In the genomic region with DNA sequence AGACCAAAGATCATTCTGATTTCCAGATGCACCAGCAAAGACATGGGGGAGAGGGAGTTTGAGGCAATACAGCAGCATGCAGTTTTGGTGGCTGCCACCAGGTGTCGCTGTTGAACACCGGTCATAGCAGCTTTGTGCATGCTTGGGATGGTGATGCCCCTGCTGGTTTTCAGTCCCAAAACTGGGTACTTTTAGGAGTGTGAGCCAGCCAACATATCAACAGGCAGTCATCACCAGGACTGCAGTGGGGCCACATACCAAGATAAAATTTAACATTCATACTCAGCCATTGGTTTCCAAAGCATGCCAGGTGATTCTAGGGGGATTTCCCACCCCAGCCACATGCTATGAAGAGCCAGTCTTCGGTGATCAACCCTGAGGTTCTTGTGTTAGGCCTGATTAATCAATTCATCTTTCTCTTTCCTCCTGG, we compare ENCODE assay signal across 8 cellular contexts.
DNase-seq lines count a peak whose midpoint lies in the region; ATAC-seq lines count a peak whose summit lies in the region.

No MANE protein-coding gene starts in this region.

- no peak for ATAC-seq in HG02571 (IDR thresholded peaks at IDR 0.05; ENCODE audit: unreplicated experiment)

- no peak overlapping the region for H3K18ac ChIP-seq in mesendoderm (ENCODE audit: low read length)

- H3K9ac ChIP-seq in mesendoderm (ENCODE audit: low read length), result no peak overlapping the region

- no peaks in the 10 kb centered on the region for H3K4me1 ChIP-seq in mesendoderm (ENCODE audit: control insufficient read depth, low read depth, low read length)

- no peak overlapping the region for H2BK15ac ChIP-seq in mesendoderm (replicated peaks; ENCODE audit: low read depth)

- H4K8ac ChIP-seq in mesendoderm (ENCODE audit: low read depth, low read length), result no peak overlapping the region

- intact Hi-C loops in activated naive CD4-positive, alpha-beta T cell treated with anti-CD3 and anti-CD28 coated beads for 36 hours (cut with micrococcal nuclease), result no loop called here

- H3K27me3 Mint-ChIP-seq in activated naive CD4-positive, alpha-beta T cell treated with anti-CD3 and anti-CD28 coated beads for 36 hours (ENCODE audit: low read depth), result no peaks in the 10 kb centered on the region

- in situ Hi-C loops in KBM-7 (cut with MboI; ENCODE audit: low pct_unique_long_range_greater_than_20kb, low sequenced_read_pairs), result no loop called here

- H3K79me2 ChIP-seq in mesendoderm (ENCODE audit: control insufficient read depth, insufficient read depth, low read length), result no peaks in the 10 kb centered on the region

- H3K23ac ChIP-seq in mesendoderm (ENCODE audit: low read length), result no peak overlapping the region

- no peak overlapping the region for H4K5ac ChIP-seq in mesendoderm (ENCODE audit: low read length)

- no peak overlapping the region for H3K4me3 Mint-ChIP-seq in activated naive CD4-positive, alpha-beta T cell treated with anti-CD3 and anti-CD28 coated beads for 36 hours

- H3K27ac ChIP-seq in mesendoderm (ENCODE audit: low read depth, low read length), result no peak overlapping the region

- no peak overlapping the region for H3K27ac Mint-ChIP-seq in activated naive CD4-positive, alpha-beta T cell treated with anti-CD3 and anti-CD28 coated beads for 36 hours

- H2AK5ac ChIP-seq in mesendoderm (ENCODE audit: low read length), result no peak overlapping the region

- no peaks in the 10 kb centered on the region for H3K79me1 ChIP-seq in mesendoderm (ENCODE audit: low read length)

- H3K36me3 Mint-ChIP-seq in activated naive CD4-positive, alpha-beta T cell treated with anti-CD3 and anti-CD28 coated beads for 36 hours (ENCODE audit: low read depth), result peaks cover 11% of the 10 kb centered on the region

- H3K4me1 Mint-ChIP-seq in activated naive CD4-positive, alpha-beta T cell treated with anti-CD3 and anti-CD28 coated beads for 36 hours (ENCODE audit: low read depth), result peaks cover 4% of the 10 kb centered on the region

- DNase-seq in COLO668 (lab: John Stamatoyannopoulos, UW; ENCODE audit: unreplicated experiment), result peak; percentile 23
- DNase-seq in KBM-7, result peak; percentile 67
- DNase-seq in activated naive CD4-positive, alpha-beta T cell treated with anti-CD3 and anti-CD28 coated beads for 36 hours, result peak; percentile 64
- DNase-seq in mesendoderm, result peak; percentile 78
- no peak for DNase-seq in GF-D8 (lab: John Stamatoyannopoulos, UW)
- no peak for DNase-seq in NCI-H1092 treated with DMSO at 0.1 percent for 48 hours (lab: John Stamatoyannopoulos, UW)
- DNase-seq in cortex of kidney (lab: John Stamatoyannopoulos, UW), result no peak

- no CpG with 5 or more reads among the region's 3 CpGs for WGBS in mesendoderm (ENCODE audit: extremely low coverage, insufficient coverage, low lambda C conversion rate)

- no peak overlapping the region for H3K4me2 ChIP-seq in mesendoderm (ENCODE audit: low read length)

- H3K56ac ChIP-seq in mesendoderm (ENCODE audit: low read length), result no peak overlapping the region

- H3K27me3 ChIP-seq in mesendoderm (ENCODE audit: insufficient read depth, low read length, poor library complexity), result no peaks in the 10 kb centered on the region

- CTCF ChIA-PET in activated naive CD4-positive, alpha-beta T cell treated with anti-CD3 and anti-CD28 coated beads for 36 hours (lab: Charles Lee), result interaction anchor here (2.4 kb wide), 1 partner anchor 380 kb away, joined by 10 read pairs; no protein-coding TSS in a partner anchor

- no peaks in the 10 kb centered on the region for H3K36me3 ChIP-seq in mesendoderm (ENCODE audit: control insufficient read depth, insufficient read depth, low read length)

- no peak overlapping the region for H2BK120ac ChIP-seq in mesendoderm (ENCODE audit: low read depth, low read length)

- peaks cover 20% of the 10 kb centered on the region for H3K9me3 Mint-ChIP-seq in activated naive CD4-positive, alpha-beta T cell treated with anti-CD3 and anti-CD28 coated beads for 36 hours

- no peak overlapping the region for H3K4me3 ChIP-seq in mesendoderm (ENCODE audit: low read length)

- no peak overlapping the region for H2BK5ac ChIP-seq in mesendoderm (ENCODE audit: low read length)

- no peak overlapping the region for H3K4ac ChIP-seq in mesendoderm (ENCODE audit: low read depth, low read length)

Comparison
In these comparisons a context has a peak if more than half of its experiments do, and no peak if none do; other contexts are left out.
1. DNase-seq: peak in COLO668 (single experiment), KBM-7 (single experiment), activated naive CD4-positive, alpha-beta T cell treated with anti-CD3 and anti-CD28 coated beads for 36 hours (single experiment) and mesendoderm (single experiment); none in GF-D8 (single experiment), NCI-H1092 treated with DMSO at 0.1 percent for 48 hours (single experiment) and cortex of kidney (single experiment).